ENCODE assay signal across 8 cellular contexts in genomic region chr2:81403508-81403907, GRCh38.
"Had no signal": no experiment of that assay in that cellular context is flagged by ENCODE, and none has a peak within 500 bp of the region (broad histone marks: within the 10 kb centered on the region; RNA-seq: fewer than 3 reads in every experiment).

No MANE protein-coding gene starts in this region.

- H3K4me3 Mint-ChIP-seq: HFFc6, IgD-negative memory B cell had no signal

- H3K36me3 Mint-ChIP-seq: IgD-negative memory B cell had no signal

- ATAC-seq: HCT116 had no signal

- H3K27me3 Mint-ChIP-seq: IgD-negative memory B cell had no signal

- H3K4me3 ChIP-seq: HAP-1 had no signal

- H3K9me3 ChIP-seq: HAP-1 had no signal

- H3K36me3 ChIP-seq: HAP-1 had no signal

- H3K27ac Mint-ChIP-seq: HFFc6, IgD-negative memory B cell had no signal

- DNase-seq: GOT3, H7, HFFc6, KG1 had no signal

- H3K27ac ChIP-seq: HL-60 had no signal

- H3K4me1 Mint-ChIP-seq: IgD-negative memory B cell had no signal
